In the genomic region with DNA sequence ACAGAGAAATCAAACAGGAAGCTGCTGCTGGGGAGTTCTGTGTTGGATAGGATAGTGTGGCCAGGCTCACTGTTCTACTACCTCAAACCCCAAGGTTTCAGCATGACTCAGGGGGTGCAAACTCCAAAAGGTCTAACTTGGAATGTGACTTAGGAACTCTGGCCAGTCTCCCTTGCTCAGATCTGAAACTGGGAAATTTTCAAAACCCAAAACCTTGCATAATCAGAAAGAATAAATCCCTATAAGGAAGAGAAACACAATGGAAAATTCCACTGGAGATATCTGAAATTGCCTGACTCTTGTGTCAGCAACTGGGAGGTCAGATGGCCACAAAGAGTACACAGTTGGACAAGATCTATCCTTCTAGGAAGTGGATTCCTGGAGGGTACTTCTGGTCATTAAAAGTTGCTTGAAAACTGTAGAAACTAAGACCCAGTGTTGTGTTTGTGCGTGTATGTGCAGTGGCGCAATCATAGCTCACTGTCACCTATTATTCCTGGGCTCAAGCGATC, we compare ENCODE assay signal across 14 cellular contexts. TPM values are rescaled to one million over a fixed set of nuclear protein-coding genes. Genes with fewer than 3 reads are reported as not detected.
DNase-seq lines count a peak whose midpoint lies in the region; ATAC-seq and TF ChIP-seq lines count a peak whose summit lies in the region.
"Had no signal": no experiment of that assay in that cellular context is flagged by ENCODE, and none has a peak within 500 bp of the region (broad histone marks: within the 10 kb centered on the region; RNA-seq: fewer than 3 reads in every experiment).

No MANE protein-coding gene starts in this region.

- no peak overlapping the region for H3K23ac ChIP-seq in mesenchymal stem cell (ENCODE audit: low read length in 2 of 2)

- no peak overlapping the region for H2BK120ac ChIP-seq in mesenchymal stem cell (ENCODE audit: low read depth, low read length)

- no peak overlapping the region for H3K14ac ChIP-seq in mesenchymal stem cell (ENCODE audit: low read length in 2 of 2)

- peak overlapping the region in 3 of 12 donors; percentile 9 to 18 (median 18) for H3K27ac ChIP-seq in heart left ventricle
- peak overlapping the region; percentile 97 for H3K27ac ChIP-seq in mesenchymal stem cell (ENCODE audit: low read length, poor library complexity, severe bottlenecking)
- no peak overlapping the region for H3K27ac ChIP-seq in aorta (ENCODE audit: low read depth in 1 of 2, low read length in 2 of 2)

- peak overlapping the region; percentile 80 for H3K9ac ChIP-seq in mesenchymal stem cell (ENCODE audit: low read length)
- H3K9ac ChIP-seq: BLaER1 treated with 17β-estradiol and CSF1 and Interleukin-3, amounts not matched to agents 10 nM and 100 nM had no signal

- H3K4me3 ChIP-seq in heart left ventricle, result no peak overlapping the region
- no peak overlapping the region for H3K4me3 ChIP-seq in choroid plexus epithelial cell (ENCODE audit: low read depth, low read length)
- peak overlapping the region in 1 of 2 experiments; percentile 10 for H3K4me3 ChIP-seq in mesenchymal stem cell (ENCODE audit: insufficient read depth in 1 of 2, low read depth in 1 of 2, low read length in 2 of 2)
- H3K4me3 ChIP-seq in aorta (ENCODE audit: low read length in 2 of 2), result no peak overlapping the region
- H3K4me3 ChIP-seq: BLaER1 treated with 17β-estradiol and CSF1 and Interleukin-3, amounts not matched to agents 10 nM and 100 nM; transverse colon had no signal

- POLR2A ChIA-PET in T-cell (lab: Charles Lee), result interaction anchor here in 1 of 2 donors (0.6 kb wide), 1 partner anchor 99 kb away, joined by 3 read pairs; no protein-coding TSS in a partner anchor

- H2BK15ac ChIP-seq in mesenchymal stem cell (ENCODE audit: low read depth, poor library complexity, severe bottlenecking), result no peak overlapping the region

- intact Hi-C loops in left ventricle myocardium superior (cut with micrococcal nuclease) (no loop called here), heart left ventricle (cut with DNase I) (loop anchor here in 1 of 10 donors (10.0 kb wide), 1 partner anchor 169 kb away; a partner anchor contains a TSS), aorta (cut with DNase I) (loop anchor here in 1 of 2 donors (10.0 kb wide), 1 partner anchor 209 kb away; a partner anchor contains a TSS)

- H3K79me1 ChIP-seq in mesenchymal stem cell (replicated peaks; ENCODE audit: low read length, poor library complexity, severe bottlenecking), result no peaks in the 10 kb centered on the region

- 90 to 99% (median 97%) methylated on average over 3 of the region's 3 CpGs for WGBS in heart left ventricle, 4 donors
- WGBS in mesenchymal stem cell, result 85% methylated on average over 3 of the region's 3 CpGs
- 96 to 97% methylated on average over 3 of the region's 3 CpGs for WGBS in aorta, 2 donors

- CTCF ChIA-PET in T-cell (lab: Charles Lee), result no interaction called here

- DNase-seq in left ventricle myocardium superior (no peak), heart left ventricle (no peak), choroid plexus epithelial cell (ENCODE audit: low read depth) (peak; percentile 96), mesenchymal stem cell (peak; percentile 85), aorta (no peak), DMS114 treated with DMSO at 0.1 percent for 48 hours (lab: John Stamatoyannopoulos, UW; ENCODE audit: unreplicated experiment) (no peak), T-cell (no peak)
- DNase-seq: islet precursor cell, NCI-H446 treated with DMSO at 0.1 percent for 48 hours, transverse colon had no signal

- no peak overlapping the region for H3K27ac Mint-ChIP-seq in T-cell

- H3K9me3 Mint-ChIP-seq in T-cell, result no peaks in the 10 kb centered on the region

- peak overlapping the region in 1 of 2 experiments; percentile 57 for H3K4ac ChIP-seq in mesenchymal stem cell (ENCODE audit: low read depth in 1 of 2, low read length in 2 of 2)

- H3K36me3 Mint-ChIP-seq in T-cell, result no peaks in the 10 kb centered on the region

- H3K9me3 ChIP-seq in heart left ventricle (no peaks in the 10 kb centered on the region), mesenchymal stem cell (ENCODE audit: control insufficient read depth, low read length) (no peaks in the 10 kb centered on the region), aorta (ENCODE audit: control insufficient read depth, low read length) (no peaks in the 10 kb centered on the region)
- H3K9me3 ChIP-seq: BLaER1 treated with 17β-estradiol and CSF1 and Interleukin-3, amounts not matched to agents 10 nM and 100 nM; transverse colon had no signal

- peaks cover 0 to 19% (median 9%) of the 10 kb centered on the region in 12 donors for H3K4me1 ChIP-seq in heart left ventricle
- H3K4me1 ChIP-seq in mesenchymal stem cell (ENCODE audit: control insufficient read depth, insufficient read depth, low read depth, low read length), result peaks cover 8% of the 10 kb centered on the region
- no peaks in the 10 kb centered on the region for H3K4me1 ChIP-seq in aorta (ENCODE audit: control insufficient read depth in 1 of 2, insufficient read depth in 2 of 2, low read length in 2 of 2)

- TF ChIP-seq CTCF in heart left ventricle (IDR thresholded peaks at IDR 0.05) (no peak), choroid plexus epithelial cell (conservative IDR thresholded peaks at IDR 0.05; ENCODE audit: low read depth, low read length) (no peak)

- H3K4me1 Mint-ChIP-seq in T-cell, result no peaks in the 10 kb centered on the region

- H3K27me3 Mint-ChIP-seq in T-cell, result no peaks in the 10 kb centered on the region

- no peak for TF ChIP-seq POLR2A in heart left ventricle (IDR thresholded peaks at IDR 0.05)

- peak overlapping the region; percentile 81 for H2AK5ac ChIP-seq in mesenchymal stem cell (ENCODE audit: low read length, severe bottlenecking)

- H2BK12ac ChIP-seq in mesenchymal stem cell (ENCODE audit: low read length in 2 of 2), result no peak overlapping the region

- no peak overlapping the region for H2AFZ ChIP-seq in mesenchymal stem cell (ENCODE audit: low read depth, low read length)

- H3K36me3 ChIP-seq in heart left ventricle (no peaks in the 10 kb centered on the region), mesenchymal stem cell (ENCODE audit: control insufficient read depth in 1 of 2, insufficient read depth in 2 of 2, low read depth in 1 of 2, low read length in 2 of 2) (no peaks in the 10 kb centered on the region), aorta (ENCODE audit: control insufficient read depth in 1 of 2, insufficient read depth in 2 of 2, low read length in 1 of 2) (no peaks in the 10 kb centered on the region)
- H3K36me3 ChIP-seq: BLaER1 treated with 17β-estradiol and CSF1 and Interleukin-3, amounts not matched to agents 10 nM and 100 nM; transverse colon had no signal

- no peaks in the 10 kb centered on the region for H3K27me3 ChIP-seq in heart left ventricle
- no peaks in the 10 kb centered on the region for H3K27me3 ChIP-seq in mesenchymal stem cell (ENCODE audit: control insufficient read depth in 1 of 2, insufficient read depth in 1 of 2, low read length in 2 of 2)
- no peaks in the 10 kb centered on the region for H3K27me3 ChIP-seq in aorta (ENCODE audit: control insufficient read depth in 1 of 2, insufficient read depth in 2 of 2, low read length in 1 of 2)
- H3K27me3 ChIP-seq: BLaER1 treated with 17β-estradiol and CSF1 and Interleukin-3, amounts not matched to agents 10 nM and 100 nM; transverse colon had no signal

- H4K91ac ChIP-seq in mesenchymal stem cell (ENCODE audit: low read length), result no peak overlapping the region

- no peak overlapping the region for H3K4me2 ChIP-seq in mesenchymal stem cell (ENCODE audit: low read length, poor library complexity, severe bottlenecking)

- ATAC-seq in left ventricle myocardium superior, result peak; percentile 21
- ATAC-seq in heart left ventricle, result no peak
- ATAC-seq in aorta (ENCODE audit: low FRiP score), result peak; percentile 70
- ATAC-seq in T-cell (replicated peaks in 1 of 4), result no peak
- ATAC-seq in HG03045 (IDR thresholded peaks at IDR 0.05; ENCODE audit: unreplicated experiment), result no peak

- H4K8ac ChIP-seq in mesenchymal stem cell (ENCODE audit: low read length), result peak overlapping the region; percentile 22

- no peak overlapping the region for H3K4me3 Mint-ChIP-seq in T-cell

- H2BK5ac ChIP-seq in mesenchymal stem cell (ENCODE audit: low read depth, low read length, poor library complexity, severe bottlenecking), result peak overlapping the region; percentile 82

- H3K18ac ChIP-seq in mesenchymal stem cell (ENCODE audit: low read depth in 1 of 2, low read length in 2 of 2), result peak overlapping the region in 1 of 2 experiments; percentile 44

RNA-seq across cellular contexts. Expression of a gene that starts 58.0 kb away (rescaled TPM):
- not detected for total RNA-seq in left ventricle myocardium superior
- not detected for total RNA-seq in heart left ventricle
- polyA plus RNA-seq in heart left ventricle, result not detected
- polyA plus RNA-seq in mesenchymal stem cell (2013, experiment 1 of 2), result not detected
- polyA plus RNA-seq in mesenchymal stem cell (2013, experiment 2 of 2), result not detected
- total RNA-seq in aorta, result under 1 TPM; 0.32 to 0.36 TPM
- under 1 TPM in 1 of 2 donors, not detected in 1; 0.15 TPM for polyA plus RNA-seq in aorta
- total RNA-seq in T-cell, result 1 to 10 TPM in 1 of 5 donors, under 1 TPM in 4; 0.25 to 1.1 (median 0.50) TPM
- total RNA-seq: dermis microvascular lymphatic vessel endothelial cell; T-helper 1 cell treated with Interleukin-12 subunit alpha and Interleukin-12 subunit beta and Interleukin-4 antibody, amounts not matched to agents 30 ng/mL and 1 ng/mL, for 36 hours had no signal

Comparison
In these comparisons a context has a peak if more than half of its experiments do, and no peak if none do; other contexts are left out.
1. ATAC-seq: peak in left ventricle myocardium superior (single experiment) and aorta (single experiment); none in heart left ventricle (0 of 4), T-cell (0 of 4) and HG03045 (single experiment).
2. DNase-seq: peak in choroid plexus epithelial cell (single experiment) and mesenchymal stem cell (single experiment); none in left ventricle myocardium superior (single experiment), heart left ventricle (0 of 5), aorta (0 of 2), DMS114 treated with DMSO at 0.1 percent for 48 hours (single experiment) and T-cell (0 of 34).